ENCODE assay signal across 18 cellular contexts in the genomic region with DNA sequence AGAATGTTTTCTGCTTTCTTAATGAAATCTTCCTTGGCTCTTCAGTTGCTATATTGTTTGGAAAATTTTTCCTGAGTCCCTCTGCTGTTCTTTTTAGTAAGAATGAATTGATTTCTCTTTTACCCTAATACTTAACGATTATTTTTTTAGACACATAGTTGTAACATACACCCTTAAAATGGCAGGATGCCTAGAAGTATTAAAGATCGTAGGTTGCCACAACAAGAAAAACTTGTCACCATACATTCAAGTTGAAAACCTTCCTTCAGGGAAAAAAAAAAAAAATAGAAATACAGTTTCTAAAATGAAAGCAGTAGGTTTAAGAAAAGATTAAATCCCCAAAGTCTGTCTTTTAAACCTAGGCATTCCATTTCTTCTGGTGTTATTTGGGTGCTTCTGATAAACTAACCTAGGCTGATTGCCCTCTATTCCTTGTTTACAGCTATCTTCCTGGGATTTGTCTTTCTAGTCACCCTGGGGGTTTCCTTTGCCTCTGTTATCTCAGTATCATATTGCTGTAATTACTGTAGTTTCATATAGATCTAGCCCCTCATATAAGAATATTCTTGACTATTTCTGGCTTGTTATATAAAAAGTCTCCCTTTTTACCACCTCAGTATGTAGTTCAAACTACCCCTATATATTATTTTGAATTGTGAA. TPM values are rescaled to one million over a fixed set of nuclear protein-coding genes. Genes with fewer than 3 reads are reported as not detected.
DNase-seq lines count a peak whose midpoint lies in the region; ATAC-seq, FAIRE-seq and TF ChIP-seq lines count a peak whose summit lies in the region.
"Had no signal": no experiment of that assay in that cellular context is flagged by ENCODE, and none has a peak within 500 bp of the region (broad histone marks: within the 10 kb centered on the region; RNA-seq: fewer than 3 reads in every experiment).

No MANE protein-coding gene starts in this region.

- intact Hi-C loops in activated naive CD4-positive, alpha-beta T cell treated with anti-CD3 and anti-CD28 coated beads for 36 hours (cut with micrococcal nuclease), result no loop called here

- no peaks in the 10 kb centered on the region for H3K27me3 Mint-ChIP-seq in brain
- H3K27me3 Mint-ChIP-seq in activated naive CD4-positive, alpha-beta T cell treated with anti-CD3 and anti-CD28 coated beads for 36 hours (ENCODE audit: low read depth), result no peaks in the 10 kb centered on the region
- H3K27me3 Mint-ChIP-seq: activated CD4-positive, alpha-beta T cell treated with anti-CD3 and anti-CD28 coated beads, Interleukin-2, amount 10 ng/mL, durations not matched to agents 24 days and 14 days; dendritic cell treated with granulocyte-macrophage colony-stimulating factor and Interleukin-4, amounts not matched to agents 40 ng/mL and 50 ng/mL, for 4 days had no signal

- H3K4me1 ChIP-seq in A549 (peaks cover 19% of the 10 kb centered on the region; the same call in 2 of the 3 replicates), iPS-18a (ENCODE audit: control insufficient read depth, low read depth, low read length) (peaks cover 28% of the 10 kb centered on the region)

- no peak for TF ChIP-seq POLR2A in A549 (IDR thresholded peaks at IDR 0.05; ENCODE audit: low read length)

- no peak for FAIRE-seq in A549 (lab: Jason Lieb, UNC)

- TF ChIP-seq RAD21 in A549 (conservative IDR thresholded peaks at IDR 0.05 in 1 of 2, IDR thresholded peaks at IDR 0.05 in 1 of 2), result no peak

- TF ChIP-seq CTCF in A549 (IDR thresholded peaks at IDR 0.05) (no peak), brain (conservative IDR thresholded peaks at IDR 0.05) (no peak)

- CTCF ChIA-PET in A549 (lab: Yijun Ruan, JAX), result no interaction called here
- CTCF ChIA-PET in activated naive CD4-positive, alpha-beta T cell treated with anti-CD3 and anti-CD28 coated beads for 36 hours (lab: Charles Lee), result interaction anchor here (1.3 kb wide), 1 partner anchor 122 kb away, joined by 3 read pairs; no protein-coding TSS in a partner anchor

- H3K4me3 Mint-ChIP-seq in brain, result peak overlapping the region in 4 of 5 experiments; percentile 19 to 52 (median 40)
- no peak overlapping the region for H3K4me3 Mint-ChIP-seq in activated naive CD4-positive, alpha-beta T cell treated with anti-CD3 and anti-CD28 coated beads for 36 hours
- H3K4me3 Mint-ChIP-seq: activated CD4-positive, alpha-beta T cell treated with anti-CD3 and anti-CD28 coated beads, Interleukin-2, amount 10 ng/mL, durations not matched to agents 24 days and 14 days; dendritic cell treated with granulocyte-macrophage colony-stimulating factor and Interleukin-4, amounts not matched to agents 40 ng/mL and 50 ng/mL, for 4 days had no signal

- no peak overlapping the region for H3K4me3 ChIP-seq in A549
- no peak overlapping the region for H3K4me3 ChIP-seq in iPS-18a (ENCODE audit: low read length)
- H3K4me3 ChIP-seq: esophagus squamous epithelium, spleen, upper lobe of right lung had no signal

- DNase-seq in A549 (ENCODE audit: low read depth in 1 of 2, low spot score in 1 of 2), result no peak
- peak; percentile 7 for DNase-seq in HT-29 (ENCODE audit: low spot score)
- no peak for DNase-seq in stimulated activated CD4-positive, alpha-beta T cell treated with anti-CD3 and anti-CD28 coated beads, Interleukin-4, amount 100 ng/mL, for 24 hours
- no peak for DNase-seq in NCI-H2081 (lab: John Stamatoyannopoulos, UW)
- no peak for DNase-seq in activated naive CD4-positive, alpha-beta T cell treated with anti-CD3 and anti-CD28 coated beads for 36 hours
- DNase-seq: activated CD4-positive, alpha-beta T cell treated with anti-CD3 and anti-CD28 coated beads, Interleukin-2, amount 10 ng/mL, durations not matched to agents 24 days and 14 days; amniotic stem cell; esophagus squamous epithelium; GDM1; NCI-H1105; posterior cingulate gyrus; spleen; stimulated activated naive CD8-positive, alpha-beta T cell treated with anti-CD3 and anti-CD28 coated beads, Interleukin-15, Interleukin-2, amounts not matched to agents 100 U/mL and 50 U/mL, for 24 hours; upper lobe of right lung had no signal

- H3K9me3 ChIP-seq in A549 (no peaks in the 10 kb centered on the region), iPS-18a (ENCODE audit: control insufficient read depth, low read depth, low read length) (no peaks in the 10 kb centered on the region)
- H3K9me3 ChIP-seq: esophagus squamous epithelium, spleen, upper lobe of right lung had no signal

- 75% methylated on average over 2 of the region's 2 CpGs for WGBS in A549 (ENCODE audit: missing lambda C conversion rate)

- POLR2A ChIA-PET in A549 (lab: Yijun Ruan, JAX), result no interaction called here

- H3K4me2 ChIP-seq in A549, result peak overlapping the region; percentile 14; the same call in 1 of the 3 replicates

- H3K9ac ChIP-seq in iPS-18a (ENCODE audit: low read length), result no peak overlapping the region

- no peak overlapping the region for H3K27ac ChIP-seq in A549
- peak overlapping the region; percentile 3 for H3K27ac ChIP-seq in iPS-18a (ENCODE audit: low read length)
- H3K27ac ChIP-seq: spleen, upper lobe of right lung had no signal

- H3K9me3 Mint-ChIP-seq in brain, result no peaks in the 10 kb centered on the region
- H3K9me3 Mint-ChIP-seq in activated naive CD4-positive, alpha-beta T cell treated with anti-CD3 and anti-CD28 coated beads for 36 hours, result no peaks in the 10 kb centered on the region
- H3K9me3 Mint-ChIP-seq: activated CD4-positive, alpha-beta T cell treated with anti-CD3 and anti-CD28 coated beads, Interleukin-2, amount 10 ng/mL, durations not matched to agents 24 days and 14 days; dendritic cell treated with granulocyte-macrophage colony-stimulating factor and Interleukin-4, amounts not matched to agents 40 ng/mL and 50 ng/mL, for 4 days had no signal

- ATAC-seq in A549, result no peak
- ATAC-seq in HG02678 (IDR thresholded peaks at IDR 0.05; ENCODE audit: unreplicated experiment), result no peak
- ATAC-seq: stimulated activated naive CD8-positive, alpha-beta T cell treated with anti-CD3 and anti-CD28 coated beads, Interleukin-15, Interleukin-2, amounts not matched to agents 100 U/mL and 50 U/mL, for 24 hours; upper lobe of right lung had no signal

- TF ChIP-seq EP300 in A549 (IDR thresholded peaks at IDR 0.05), result no peak

- peak overlapping the region in 1 of 5 experiments; percentile 51 for H3K27ac Mint-ChIP-seq in brain
- H3K27ac Mint-ChIP-seq in activated naive CD4-positive, alpha-beta T cell treated with anti-CD3 and anti-CD28 coated beads for 36 hours, result no peak overlapping the region
- H3K27ac Mint-ChIP-seq: activated CD4-positive, alpha-beta T cell treated with anti-CD3 and anti-CD28 coated beads, Interleukin-2, amount 10 ng/mL, durations not matched to agents 24 days and 14 days; dendritic cell treated with granulocyte-macrophage colony-stimulating factor and Interleukin-4, amounts not matched to agents 40 ng/mL and 50 ng/mL, for 4 days had no signal

- H3K36me3 ChIP-seq in iPS-18a (ENCODE audit: control insufficient read depth, low read depth, low read length), result peaks cover under 1% of the 10 kb centered on the region
- H3K36me3 ChIP-seq: esophagus squamous epithelium, upper lobe of right lung had no signal

- peaks cover 12% of the 10 kb centered on the region for H3K36me3 Mint-ChIP-seq in brain
- no peaks in the 10 kb centered on the region for H3K36me3 Mint-ChIP-seq in activated naive CD4-positive, alpha-beta T cell treated with anti-CD3 and anti-CD28 coated beads for 36 hours (ENCODE audit: low read depth)

- H3K4me1 Mint-ChIP-seq in brain, result peaks cover 45% of the 10 kb centered on the region
- peaks cover 32% of the 10 kb centered on the region for H3K4me1 Mint-ChIP-seq in activated naive CD4-positive, alpha-beta T cell treated with anti-CD3 and anti-CD28 coated beads for 36 hours (ENCODE audit: low read depth)

- H3K27me3 ChIP-seq in iPS-18a (ENCODE audit: control insufficient read depth, insufficient read depth, low read length), result no peaks in the 10 kb centered on the region
- H3K27me3 ChIP-seq: esophagus squamous epithelium, spleen, upper lobe of right lung had no signal

TF ChIP-seq in A549, 52 proteins besides CTCF, POLR2A, EP300 and RAD21:
- TF ChIP-seq FOSL2 (IDR thresholded peaks at IDR 0.05) (no peak), FOSL2 (CRISPR knock-in tag; IDR thresholded peaks at IDR 0.05) (no peak), CBX8 (IDR thresholded peaks at IDR 0.05) (no peak), HOXA7 (CRISPR knock-in tag; IDR thresholded peaks at IDR 0.05) (no peak), JUNB (IDR thresholded peaks at IDR 0.05) (no peak), ZC3H11A (IDR thresholded peaks at IDR 0.05) (no peak), NPAS2 (CRISPR knock-in tag; IDR thresholded peaks at IDR 0.05; ENCODE audit: borderline replicate concordance) (no peak)
- TF ChIP-seq, protein P1, sequence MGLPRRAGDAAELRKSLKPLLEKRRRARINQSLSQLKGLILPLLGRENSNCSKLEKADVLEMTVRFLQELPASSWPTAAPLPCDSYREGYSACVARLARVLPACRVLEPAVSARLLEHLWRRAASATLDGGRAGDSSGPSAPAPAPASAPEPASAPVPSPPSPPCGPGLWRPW (IDR thresholded peaks at IDR 0.05), result no peak

RNA-seq across cellular contexts. Expression of a gene that starts 16.8 kb away (rescaled TPM):
- 17.7 and 21.8 TPM in 2 replicates for polyA plus RNA-seq in A549 (2011; rRNA removed)
- polyA plus RNA-seq in A549 (2012; cell fraction: cytosol; rRNA removed), result 2.0 and 2.1 TPM in 2 replicates
- 2.1 and 2.8 TPM in 2 replicates for polyA plus RNA-seq in A549 (2012; cell fraction: nucleus; rRNA removed)
- polyA plus RNA-seq in A549 (2017; fragmentation: RNase III; extraction: RNeasy Plus Mini Kit Qiagen cat#74134 plus additional on column Dnase treatment), result 10.0 to 10.6 TPM (median 10.3 TPM) in 3 replicates
- polyA minus RNA-seq in A549 (2011; rRNA and poly(A)+ RNA removed), result 11.4 and 12.4 TPM in 2 replicates
- total RNA-seq in HT-29 (2014; rRNA removed; shearing (Covaris generic)), result 13.9 and 14.2 TPM in 2 replicates
- 8.6 TPM for polyA plus RNA-seq in brain (ENCODE audit: insufficient read depth, low read depth, low replicate concordance)
- total RNA-seq in activated naive CD4-positive, alpha-beta T cell treated with anti-CD3 and anti-CD28 coated beads for 36 hours, result 10 to 100 TPM; 23.9 TPM
